8 cellular contexts compared by ENCODE assay signal in genomic region chrX:120469657-120470056, GRCh38. TPM values are rescaled to one million over a fixed set of nuclear protein-coding genes. Genes with fewer than 3 reads are reported as not detected.
A peak's percentile ranks its signal among the peaks of the same experiment; 100 is the strongest.
DNase-seq lines count a peak whose midpoint lies in the region; ATAC-seq and TF ChIP-seq lines count a peak whose summit lies in the region.
"Not testable (repeated sequence)": the region's sequence is repeated elsewhere in the genome, so short reads cannot be mapped to it uniquely, and the experiment has no call there.

No MANE protein-coding gene starts in this region.

- peak overlapping the region in 4 of 8 donors; percentile 76 to 89 (median 88) for H3K27ac Mint-ChIP-seq in CD8-positive, alpha-beta memory T cell
- not testable (repeated sequence) for H3K27ac Mint-ChIP-seq in activated CD4-positive, alpha-beta T cell treated with anti-CD3 and anti-CD28 coated beads, Interleukin-2, amount 10 ng/mL, durations not matched to agents 7 days and 5 days
- H3K27ac Mint-ChIP-seq in activated naive CD8-positive, alpha-beta T cell treated with anti-CD3 and anti-CD28 coated beads, Interleukin-2, amount 10 ng/mL, durations not matched to agents 7 days and 5 days = peak overlapping the region; percentile 25
- peak overlapping the region in 1 of 3 experiments; percentile 49 for H3K27ac Mint-ChIP-seq in nephron

- not testable (repeated sequence) for TF ChIP-seq CTCF in heart right ventricle (IDR thresholded peaks at IDR 0.05); nephron (IDR thresholded peaks at IDR 0.05; ENCODE audit: unreplicated experiment in 3 of 3); stomach (IDR thresholded peaks at IDR 0.05)

- H3K36me3 ChIP-seq in CD8-positive, alpha-beta memory T cell (ENCODE audit: insufficient read depth, low read length); heart right ventricle; stomach: not testable (repeated sequence)

- H3K36me3 Mint-ChIP-seq in CD8-positive, alpha-beta memory T cell; activated CD4-positive, alpha-beta T cell treated with anti-CD3 and anti-CD28 coated beads, Interleukin-2, amount 10 ng/mL, durations not matched to agents 7 days and 5 days (ENCODE audit: low read depth); activated naive CD8-positive, alpha-beta T cell treated with anti-CD3 and anti-CD28 coated beads, Interleukin-2, amount 10 ng/mL, durations not matched to agents 7 days and 5 days; nephron (ENCODE audit: low read depth): not testable (repeated sequence)

- not testable (repeated sequence) for H3K4me1 ChIP-seq in CD8-positive, alpha-beta memory T cell (ENCODE audit: insufficient read depth, low read length)
- peaks cover 0 to 33% (median 22%) of the 10 kb centered on the region in 9 donors for H3K4me1 ChIP-seq in heart right ventricle
- peaks cover 0 to 35% (median 17%) of the 10 kb centered on the region in 4 donors for H3K4me1 ChIP-seq in stomach

- peaks cover 17 to 37% (median 28%) of the 10 kb centered on the region in 3 donors for H3K4me1 Mint-ChIP-seq in CD8-positive, alpha-beta memory T cell
- peaks cover 13% of the 10 kb centered on the region for H3K4me1 Mint-ChIP-seq in activated CD4-positive, alpha-beta T cell treated with anti-CD3 and anti-CD28 coated beads, Interleukin-2, amount 10 ng/mL, durations not matched to agents 7 days and 5 days
- not testable (repeated sequence) for H3K4me1 Mint-ChIP-seq in activated naive CD8-positive, alpha-beta T cell treated with anti-CD3 and anti-CD28 coated beads, Interleukin-2, amount 10 ng/mL, durations not matched to agents 7 days and 5 days; nephron

- H3K27me3 ChIP-seq in CD8-positive, alpha-beta memory T cell (ENCODE audit: insufficient read depth, low read length, poor library complexity, severe bottlenecking); heart right ventricle; stomach: not testable (repeated sequence)

- not testable (repeated sequence) for TF ChIP-seq POLR2A in stomach (IDR thresholded peaks at IDR 0.05)

- not testable (repeated sequence) for H3K9me3 Mint-ChIP-seq in CD8-positive, alpha-beta memory T cell; activated CD4-positive, alpha-beta T cell treated with anti-CD3 and anti-CD28 coated beads, Interleukin-2, amount 10 ng/mL, durations not matched to agents 7 days and 5 days; activated naive CD8-positive, alpha-beta T cell treated with anti-CD3 and anti-CD28 coated beads, Interleukin-2, amount 10 ng/mL, durations not matched to agents 7 days and 5 days; nephron

- H3K27ac ChIP-seq in CD8-positive, alpha-beta memory T cell (ENCODE audit: low read depth, low read length) = not testable (repeated sequence)
- peak overlapping the region in 2 of 10 donors; percentile 91 for H3K27ac ChIP-seq in heart right ventricle
- H3K27ac ChIP-seq in stomach = peak overlapping the region in 2 of 5 donors; percentile 90

- not testable (repeated sequence) for DNase-seq in CD8-positive, alpha-beta memory T cell; activated CD4-positive, alpha-beta T cell treated with anti-CD3 and anti-CD28 coated beads, Interleukin-2, amount 10 ng/mL, durations not matched to agents 7 days and 5 days; activated naive CD8-positive, alpha-beta T cell treated with anti-CD3 and anti-CD28 coated beads, Interleukin-2, amount 10 ng/mL, durations not matched to agents 7 days and 5 days; heart right ventricle; stomach

- CTCF ChIA-PET in CD8-positive, alpha-beta memory T cell (lab: Charles Lee) = not testable (repeated sequence)
- CTCF ChIA-PET in activated CD4-positive, alpha-beta T cell treated with anti-CD3 and anti-CD28 coated beads, Interleukin-2, amount 10 ng/mL, durations not matched to agents 7 days and 5 days (lab: Charles Lee) = interaction anchor here (2.0 kb wide), 1 partner anchor 17 kb away, joined by 7 read pairs; no protein-coding TSS in a partner anchor

- H3K4me3 Mint-ChIP-seq in CD8-positive, alpha-beta memory T cell = peak overlapping the region; percentile 70 to 95 (median 89)
- peak overlapping the region; percentile 90 for H3K4me3 Mint-ChIP-seq in activated CD4-positive, alpha-beta T cell treated with anti-CD3 and anti-CD28 coated beads, Interleukin-2, amount 10 ng/mL, durations not matched to agents 7 days and 5 days
- H3K4me3 Mint-ChIP-seq in activated naive CD8-positive, alpha-beta T cell treated with anti-CD3 and anti-CD28 coated beads, Interleukin-2, amount 10 ng/mL, durations not matched to agents 7 days and 5 days = peak overlapping the region; percentile 86
- peak overlapping the region; percentile 49 to 92 (median 78) for H3K4me3 Mint-ChIP-seq in nephron

- not testable (repeated sequence) for H3K9me3 ChIP-seq in CD8-positive, alpha-beta memory T cell (ENCODE audit: low read length); heart right ventricle; stomach

- POLR2A ChIA-PET in CD8-positive, alpha-beta memory T cell (lab: Charles Lee); activated CD4-positive, alpha-beta T cell treated with anti-CD3 and anti-CD28 coated beads, Interleukin-2, amount 10 ng/mL, durations not matched to agents 7 days and 5 days (lab: Charles Lee): not testable (repeated sequence)
- POLR2A ChIA-PET in activated naive CD8-positive, alpha-beta T cell treated with anti-CD3 and anti-CD28 coated beads, Interleukin-2, amount 10 ng/mL, durations not matched to agents 7 days and 5 days (lab: Charles Lee) = interaction anchor here (0.6 kb wide), 1 partner anchor 41 kb away, joined by 4 read pairs; no protein-coding TSS in a partner anchor

- peak; percentile 5 for ATAC-seq in GM21786 (IDR thresholded peaks at IDR 0.05; ENCODE audit: unreplicated experiment)
- ATAC-seq in HG03139 (IDR thresholded peaks at IDR 0.05; ENCODE audit: unreplicated experiment) = peak; percentile 9
- peak; percentile 3 for ATAC-seq in activated naive CD8-positive, alpha-beta T cell treated with anti-CD3 and anti-CD28 coated beads, Interleukin-2, amount 10 ng/mL, durations not matched to agents 7 days and 5 days (ENCODE audit: low read depth)
- ATAC-seq in heart right ventricle = not testable (repeated sequence)

- intact Hi-C loops in heart right ventricle (cut with DNase I) = loop anchor here in 5 of 10 donors (10.0 kb wide), 2 partner anchors 155 to 225 kb away; partner anchors contain the start of gene TMEM255A (in 4 of the 5)
- intact Hi-C loops in stomach (cut with DNase I; ENCODE audit: low total_unique reads) = not testable (repeated sequence)

- not testable (repeated sequence) for H3K4me3 ChIP-seq in CD8-positive, alpha-beta memory T cell (ENCODE audit: low read length)
- H3K4me3 ChIP-seq in heart right ventricle (peak overlapping the region in 7 of 10 donors; percentile 59 to 78 (median 72)), stomach (peak overlapping the region; percentile 52 to 66 (median 54))

- H3K27me3 Mint-ChIP-seq in CD8-positive, alpha-beta memory T cell; activated CD4-positive, alpha-beta T cell treated with anti-CD3 and anti-CD28 coated beads, Interleukin-2, amount 10 ng/mL, durations not matched to agents 7 days and 5 days; activated naive CD8-positive, alpha-beta T cell treated with anti-CD3 and anti-CD28 coated beads, Interleukin-2, amount 10 ng/mL, durations not matched to agents 7 days and 5 days; nephron (ENCODE audit: low read depth): not testable (repeated sequence)

- not testable (repeated sequence) for TF ChIP-seq EP300 in stomach (IDR thresholded peaks at IDR 0.05)

- 63 to 66% methylated on average over 5 of the region's 5 CpGs for WGBS in heart right ventricle, 2 donors
- 54 to 63% (median 59%) methylated on average over 5 of the region's 5 CpGs for WGBS in stomach, 5 donors

RNA-seq across cellular contexts. Expression of gene LAMP2, which starts 0.6 kb away (rescaled TPM):
- total RNA-seq in CD8-positive, alpha-beta memory T cell = 10 to 100 TPM; 39.1 to 39.6 TPM
- polyA plus RNA-seq in CD8-positive, alpha-beta memory T cell = 74.3 TPM
- 10 to 100 TPM; 47.7 to 59.5 TPM for total RNA-seq in activated CD4-positive, alpha-beta T cell treated with anti-CD3 and anti-CD28 coated beads, Interleukin-2, amount 10 ng/mL, durations not matched to agents 7 days and 5 days
- 10 to 100 TPM; 41.8 to 41.9 TPM for total RNA-seq in activated naive CD8-positive, alpha-beta T cell treated with anti-CD3 and anti-CD28 coated beads, Interleukin-2, amount 10 ng/mL, durations not matched to agents 7 days and 5 days
- total RNA-seq in heart right ventricle (10 to 100 TPM; 55.2 to 88.7 (median 61.5) TPM), stomach (100 to 1,000 TPM in 1 of 5 donors, 10 to 100 TPM in 3, 1 to 10 TPM in 1; 2.6 to 153 (median 35.7) TPM)
- polyA plus RNA-seq in heart right ventricle (10 to 100 TPM; 14.9 to 30.9 TPM), stomach (10 to 100 TPM; 21.8 to 41.5 (median 29.6) TPM)
